ENCODE assay signal across 8 cellular contexts in genomic region chr6:2999621-3000455, GRCh38. TPM values are rescaled to one million over a fixed set of nuclear protein-coding genes. Genes with fewer than 3 reads are reported as not detected.
DNase-seq lines count a peak whose midpoint lies in the region; ATAC-seq, FAIRE-seq and TF ChIP-seq lines count a peak whose summit lies in the region.

TSS of gene NQO2 (plus strand) at chr6:2999894. CDS start at chr6:3006553, 6,659 bp downstream.

- peak within 1 kb of the TSS; percentile 92 for H3K4me3 ChIP-seq in suprapubic skin

- peak; percentile 86 for ATAC-seq in SK-N-SH treated with all-trans-retinoic acid at 6 μM for 48 hours
- peak; percentile 94 for ATAC-seq in omental fat pad (ENCODE audit: low FRiP score)

- no peak for TF ChIP-seq EP300 in suprapubic skin (IDR thresholded peaks at IDR 0.05)

- DNase-seq in G401 (ENCODE audit: low spot score) (peak; percentile 93), H54 (ENCODE audit: insufficient read length, low spot score) (peak; percentile 75), M059J (ENCODE audit: low read depth) (no peak), glomerular endothelial cell (ENCODE audit: extremely low read depth, low read depth, low spot score) (no peak), omental fat pad (ENCODE audit: low spot score) (no peak), suprapubic skin (ENCODE audit: low spot score in 2 of 2) (peak; percentile 95 to 96)
- peak; percentile 88 for DNase-seq in activated naive CD4-positive, alpha-beta T cell treated with anti-CD3 and anti-CD28 coated beads, Interleukin-2, amount 50 U/mL, for 16 hours

- peaks cover 8% of the 10 kb centered on the region for H3K36me3 ChIP-seq in suprapubic skin

- H3K27ac ChIP-seq in suprapubic skin = peak within 1 kb of the TSS; percentile 95

- WGBS in suprapubic skin = 67% methylated on average over 3 of the region's 86 CpGs

- TF ChIP-seq CTCF in omental fat pad (IDR thresholded peaks at IDR 0.05) = no peak
- no peak for TF ChIP-seq CTCF in suprapubic skin (IDR thresholded peaks at IDR 0.05)

- FAIRE-seq in H54 (lab: Jason Lieb, UNC) = no peak

- in situ Hi-C loops in G401 (cut with HindIII; ENCODE audit: low sequenced_read_pairs) = no loop called here

- TF ChIP-seq POLR2A in H54 (IDR thresholded peaks at IDR 0.05; ENCODE audit: low read depth, low read length) (peak; percentile 82), suprapubic skin (IDR thresholded peaks at IDR 0.05) (peak in 1 of 2 donors; percentile 80)

- no peaks in the 10 kb centered on the region for H3K9me3 ChIP-seq in suprapubic skin

- peaks cover 39% of the 10 kb centered on the region for H3K4me1 ChIP-seq in suprapubic skin

- no peaks in the 10 kb centered on the region for H3K27me3 ChIP-seq in suprapubic skin

TF ChIP-seq in SK-N-SH treated with all-trans-retinoic acid at 6 μM for 48 hours, 23 proteins besides CTCF, POLR2A, EP300 and RAD21:
- TF ChIP-seq, protein P1, sequence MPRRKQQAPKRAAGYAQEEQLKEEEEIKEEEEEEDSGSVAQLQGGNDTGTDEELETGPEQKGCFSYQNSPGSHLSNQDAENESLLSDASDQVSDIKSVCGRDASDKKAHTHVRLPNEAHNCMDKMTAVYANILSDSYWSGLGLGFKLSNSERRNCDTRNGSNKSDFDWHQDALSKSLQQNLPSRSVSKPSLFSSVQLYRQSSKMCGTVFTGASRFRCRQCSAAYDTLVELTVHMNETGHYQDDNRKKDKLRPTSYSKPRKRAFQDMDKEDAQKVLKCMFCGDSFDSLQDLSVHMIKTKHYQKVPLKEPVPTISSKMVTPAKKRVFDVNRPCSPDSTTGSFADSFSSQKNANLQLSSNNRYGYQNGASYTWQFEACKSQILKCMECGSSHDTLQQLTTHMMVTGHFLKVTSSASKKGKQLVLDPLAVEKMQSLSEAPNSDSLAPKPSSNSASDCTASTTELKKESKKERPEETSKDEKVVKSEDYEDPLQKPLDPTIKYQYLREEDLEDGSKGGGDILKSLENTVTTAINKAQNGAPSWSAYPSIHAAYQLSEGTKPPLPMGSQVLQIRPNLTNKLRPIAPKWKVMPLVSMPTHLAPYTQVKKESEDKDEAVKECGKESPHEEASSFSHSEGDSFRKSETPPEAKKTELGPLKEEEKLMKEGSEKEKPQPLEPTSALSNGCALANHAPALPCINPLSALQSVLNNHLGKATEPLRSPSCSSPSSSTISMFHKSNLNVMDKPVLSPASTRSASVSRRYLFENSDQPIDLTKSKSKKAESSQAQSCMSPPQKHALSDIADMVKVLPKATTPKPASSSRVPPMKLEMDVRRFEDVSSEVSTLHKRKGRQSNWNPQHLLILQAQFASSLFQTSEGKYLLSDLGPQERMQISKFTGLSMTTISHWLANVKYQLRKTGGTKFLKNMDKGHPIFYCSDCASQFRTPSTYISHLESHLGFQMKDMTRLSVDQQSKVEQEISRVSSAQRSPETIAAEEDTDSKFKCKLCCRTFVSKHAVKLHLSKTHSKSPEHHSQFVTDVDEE (CRISPR knock-in tag; IDR thresholded peaks at IDR 0.05) = 0 out of 2 replicates have a peak, but pooled peaks have one; percentile 26
- 0 out of 2 replicates have a peak, but pooled peaks have one; percentile 28 for TF ChIP-seq ZFP3 (CRISPR knock-in tag; IDR thresholded peaks at IDR 0.05)
- TF ChIP-seq BACH2 (CRISPR knock-in tag; IDR thresholded peaks at IDR 0.05; ENCODE audit: borderline replicate concordance) = no peak

RNA-seq across cellular contexts. Expression of gene NQO2, which starts in this region (rescaled TPM):
- total RNA-seq in G401 (2014; rRNA removed; shearing (Covaris generic)) = 159 and 203 TPM in 2 replicates
- total RNA-seq in M059J (2014; rRNA removed; shearing (Covaris generic)) = 40.2 and 46.4 TPM in 2 replicates
- total RNA-seq in glomerular endothelial cell = 21.6 and 22.1 TPM in 2 replicates
- total RNA-seq in omental fat pad = 10 to 100 TPM; 32.9 to 54.0 (median 48.1) TPM
- total RNA-seq in suprapubic skin = 10 to 100 TPM; 22.8 to 40.4 (median 38.3) TPM

Comparison
In these comparisons a context has a peak if more than half of its experiments do, and no peak if none do; other contexts are left out.
1. DNase-seq: peak in G401 (single experiment), H54 (single experiment), activated naive CD4-positive, alpha-beta T cell treated with anti-CD3 and anti-CD28 coated beads, Interleukin-2, amount 50 U/mL, for 16 hours (single experiment) and suprapubic skin (2 of 2); none in M059J (single experiment), glomerular endothelial cell (single experiment) and omental fat pad (single experiment).